ENCODE assay signal across 8 cellular contexts in genomic region chr12:2739832-2740641, GRCh38. TPM values are rescaled to one million over a fixed set of nuclear protein-coding genes. Genes with fewer than 3 reads are reported as not detected.
DNase-seq lines count a peak whose midpoint lies in the region; ATAC-seq, FAIRE-seq and TF ChIP-seq lines count a peak whose summit lies in the region.

No MANE protein-coding gene starts in this region.

- no peak overlapping the region for H3K4me3 ChIP-seq in AG10803 (ENCODE audit: low read length)
- no peak overlapping the region for H3K4me3 ChIP-seq in GM12878
- no peak overlapping the region for H3K4me3 ChIP-seq in left lung

- no peaks in the 10 kb centered on the region for H4K20me1 ChIP-seq in GM12878 (ENCODE audit: control insufficient read depth, insufficient read depth)

- intact Hi-C loops in GM12878 (cut with micrococcal nuclease; ENCODE audit: unreplicated experiment), result no loop called here
- intact Hi-C loops in left lung (cut with DNase I), result no loop called here
- intact Hi-C loops in activated CD4-positive, alpha-beta T cell treated with anti-CD3 and anti-CD28 coated beads for 36 hours (cut with DNase I, micrococcal nuclease), result no loop called here

- H3K4me2 ChIP-seq in GM12878 (ENCODE audit: control insufficient read depth, insufficient read depth), result no peak overlapping the region

- peaks cover 18 to 46% of the 10 kb centered on the region in 2 donors for H3K27me3 Mint-ChIP-seq in effector memory CD8-positive, alpha-beta T cell
- no peaks in the 10 kb centered on the region for H3K27me3 Mint-ChIP-seq in activated CD4-positive, alpha-beta T cell treated with anti-CD3 and anti-CD28 coated beads for 36 hours

- no peak for ATAC-seq in GM12878
- peak; percentile 65 for ATAC-seq in left lung
- ATAC-seq in HG03025 (IDR thresholded peaks at IDR 0.05; ENCODE audit: low FRiP score, unreplicated experiment), result no peak
- ATAC-seq in HG03097 (IDR thresholded peaks at IDR 0.05; ENCODE audit: low FRiP score, unreplicated experiment), result no peak
- no peak for ATAC-seq in effector memory CD8-positive, alpha-beta T cell (replicated peaks)
- ATAC-seq in activated CD4-positive, alpha-beta T cell treated with anti-CD3 and anti-CD28 coated beads for 36 hours, result no peak

- H3K27ac Mint-ChIP-seq in effector memory CD8-positive, alpha-beta T cell, result peak overlapping the region in 1 of 2 donors; percentile 41
- no peak overlapping the region for H3K27ac Mint-ChIP-seq in activated CD4-positive, alpha-beta T cell treated with anti-CD3 and anti-CD28 coated beads for 36 hours

- no peaks in the 10 kb centered on the region for H3K36me3 Mint-ChIP-seq in effector memory CD8-positive, alpha-beta T cell (ENCODE audit: insufficient read depth)
- H3K36me3 Mint-ChIP-seq in activated CD4-positive, alpha-beta T cell treated with anti-CD3 and anti-CD28 coated beads for 36 hours (ENCODE audit: low read depth), result no peaks in the 10 kb centered on the region

- H3K36me3 ChIP-seq in GM12878 (ENCODE audit: control insufficient read depth in 2 of 2, insufficient read depth in 2 of 2, low read length in 1 of 2) (no peaks in the 10 kb centered on the region), left lung (no peaks in the 10 kb centered on the region)

- peak; percentile 40 for TF ChIP-seq RAD21 in GM12878 (IDR thresholded peaks at IDR 0.05; ENCODE audit: insufficient read depth, low read depth, low read length)

- no peak for TF ChIP-seq EP300 in GM12878 (IDR thresholded peaks at IDR 0.05; ENCODE audit: borderline replicate concordance in 1 of 2, control insufficient read depth in 1 of 2, low read depth in 2 of 2, low read length in 2 of 2)

- no peak for FAIRE-seq in GM12878 (lab: Jason Lieb, UNC)

- H3K27ac ChIP-seq in GM12878 (ENCODE audit: control insufficient read depth, insufficient read depth) (no peak overlapping the region), left lung (no peak overlapping the region)

- H3K4me1 ChIP-seq in GM12878 (ENCODE audit: control insufficient read depth, insufficient read depth, low read length) (no peaks in the 10 kb centered on the region), left lung (no peaks in the 10 kb centered on the region)

- H3K9ac ChIP-seq in GM12878 (ENCODE audit: control insufficient read depth, insufficient read depth, low read length), result no peak overlapping the region

- peak; percentile 54 for DNase-seq in AG10803 (ENCODE audit: low read depth)
- peak; percentile 30 for DNase-seq in KBM-7
- no peak for DNase-seq in GM12878 (ENCODE audit: low read depth, low spot score)
- DNase-seq in left lung, result no peak
- DNase-seq in effector memory CD8-positive, alpha-beta T cell, result no peak
- DNase-seq in activated CD4-positive, alpha-beta T cell treated with anti-CD3 and anti-CD28 coated beads for 36 hours, result no peak

- SMC1A ChIA-PET in GM12878 (lab: Charles Lee; ENCODE audit: uncharacterized antibody, unreplicated experiment), result interaction anchor here (1.4 kb wide), 1 partner anchor 73 kb away, joined by 4 read pairs; no protein-coding TSS in a partner anchor

- H2AFZ ChIP-seq in GM12878 (ENCODE audit: control insufficient read depth, low read depth, low read length), result no peak overlapping the region

- in situ Hi-C loops in KBM-7 (cut with MboI; ENCODE audit: low pct_unique_long_range_greater_than_20kb, low sequenced_read_pairs) (no loop called here), GM12878 (cut with MboI) (no loop called here)

- no peak for TF ChIP-seq POLR2A in GM12878 (IDR thresholded peaks at IDR 0.05; ENCODE audit: low read depth, low read length)

- RAD21 ChIA-PET in GM12878 (lab: Charles Lee; ENCODE audit: unreplicated experiment), result no interaction called here

- no peaks in the 10 kb centered on the region for H3K9me3 Mint-ChIP-seq in effector memory CD8-positive, alpha-beta T cell
- H3K9me3 Mint-ChIP-seq in activated CD4-positive, alpha-beta T cell treated with anti-CD3 and anti-CD28 coated beads for 36 hours (ENCODE audit: low read depth), result no peaks in the 10 kb centered on the region

- peak; percentile 70 for TF ChIP-seq CTCF in AG10803 (conservative IDR thresholded peaks at IDR 0.05; ENCODE audit: low read length)
- peak in 2 of 3 experiments; percentile 28 to 40; a peak in 4 of 6 replicates for TF ChIP-seq CTCF in GM12878 (IDR thresholded peaks at IDR 0.05 in 2 of 3, conservative IDR thresholded peaks at IDR 0.05 in 1 of 3; ENCODE audit: control insufficient read depth in 2 of 3, extremely low read depth in 1 of 3, insufficient read depth in 1 of 3, low read depth in 3 of 3, low read length in 3 of 3)
- peak in 1 of 2 donors; percentile 31 for TF ChIP-seq CTCF in left lung (IDR thresholded peaks at IDR 0.05)

- H3K9me3 ChIP-seq in GM12878 (replicated peaks; ENCODE audit: control insufficient read depth, insufficient read depth, low read length), result no peaks in the 10 kb centered on the region
- no peaks in the 10 kb centered on the region for H3K9me3 ChIP-seq in left lung

- H3K27me3 ChIP-seq in GM12878 (replicated peaks in 1 of 2; ENCODE audit: control insufficient read depth in 2 of 2, insufficient read depth in 2 of 2, low read length in 1 of 2), result peaks cover 0 to 2% of the 10 kb centered on the region in 2 experiments; a peak in 2 of 4 replicates
- peaks cover 0 to 11% of the 10 kb centered on the region in 2 donors for H3K27me3 ChIP-seq in left lung

- POLR2A ChIA-PET in GM12878 (lab: Charles Lee), result no interaction called here
- POLR2A ChIA-PET in activated CD4-positive, alpha-beta T cell treated with anti-CD3 and anti-CD28 coated beads for 36 hours (lab: Charles Lee), result no interaction called here

- WGBS in GM12878 (ENCODE audit: insufficient coverage, insufficient replicate concordance, low lambda C conversion rate, missing lambda C conversion rate), result 27% methylated on average over 9 of the region's 11 CpGs

- H3K79me2 ChIP-seq in GM12878 (ENCODE audit: control insufficient read depth, insufficient read depth, low read length), result no peaks in the 10 kb centered on the region

- H3K4me1 Mint-ChIP-seq in effector memory CD8-positive, alpha-beta T cell (ENCODE audit: low read depth in 2 of 2), result peaks cover 4 to 5% of the 10 kb centered on the region in 2 donors
- H3K4me1 Mint-ChIP-seq in activated CD4-positive, alpha-beta T cell treated with anti-CD3 and anti-CD28 coated beads for 36 hours, result no peaks in the 10 kb centered on the region

- H3K4me3 Mint-ChIP-seq in effector memory CD8-positive, alpha-beta T cell, result no peak overlapping the region
- H3K4me3 Mint-ChIP-seq in activated CD4-positive, alpha-beta T cell treated with anti-CD3 and anti-CD28 coated beads for 36 hours, result no peak overlapping the region

- no TSS peak for BruUV-seq in GM12878 (replicated peaks; lab: Mats Ljungman, UMichigan)

- CTCF ChIA-PET in GM12878 (lab: Yijun Ruan, JAX), result no interaction called here
- CTCF ChIA-PET in activated CD4-positive, alpha-beta T cell treated with anti-CD3 and anti-CD28 coated beads for 36 hours (lab: Charles Lee), result no interaction called here

TF ChIP-seq in GM12878, 131 proteins besides CTCF, POLR2A, EP300 and RAD21 (continues in another document):
- TF ChIP-seq ATF2 (IDR thresholded peaks at IDR 0.05; ENCODE audit: low read length), result no peak
- peak; percentile 25; the same call in 1 of the 2 replicates for TF ChIP-seq SMC3 (IDR thresholded peaks at IDR 0.05; ENCODE audit: borderline replicate concordance, low read length)
- no peak for TF ChIP-seq SIX5 (IDR thresholded peaks at IDR 0.05; ENCODE audit: low read depth, low read length, severe bottlenecking)
- no peak for TF ChIP-seq ZNF622 (IDR thresholded peaks at IDR 0.05)

RNA-seq across cellular contexts. Expression of gene FKBP4, which starts 54.7 kb away (rescaled TPM):
- total RNA-seq in GM12878 (2013; cell fraction: nucleolus; rRNA removed), result 53.7 and 58.2 TPM in 2 replicates
- total RNA-seq in GM12878 (2014; rRNA removed), result 40.1 and 43.2 TPM in 2 replicates
- 44.1 and 45.0 TPM in 2 replicates for total RNA-seq in GM12878 (2014; rRNA removed; fragmentation: Illumina TruSeq; extraction: Trizol)
- 77.0 and 77.7 TPM in 2 replicates for total RNA-seq in GM12878 (2021)
- polyA plus RNA-seq in GM12878 (2011; ENCODE audit: low read depth), result 19.4 TPM
- 39.6 and 42.8 TPM in 2 replicates for polyA plus RNA-seq in GM12878 (2011; rRNA removed)
- polyA plus RNA-seq in GM12878 (2011; cell fraction: cytosol; rRNA removed), result 34.3 and 36.3 TPM in 2 replicates
- polyA plus RNA-seq in GM12878 (2011; cell fraction: nucleus; rRNA removed), result 61.7 and 63.9 TPM in 2 replicates
- 34.9 and 36.0 TPM in 2 replicates for polyA plus RNA-seq in GM12878 (2012)
- 51.5 and 55.8 TPM in 2 replicates for polyA plus RNA-seq in GM12878 (2014; fragmentation: Illumina TruSeq; extraction: Trizol)
- 10 to 100 TPM in 1 of 2 experiments, 1 to 10 TPM in 1; 8.9 to 15.4 TPM for polyA plus RNA-seq in GM12878 (2014; fragmentation: Nextera tagmentation; extraction: Ambion mirVana)
- polyA plus RNA-seq in GM12878 (2014; rRNA removed), result 45.9 and 46.0 TPM in 2 replicates
- polyA plus RNA-seq in GM12878 (2016; fragmentation: Nextera tagmentation; extraction: Ambion mirVana), result 10 to 100 TPM; 89.1 to 90.0 TPM
- polyA minus RNA-seq in GM12878 (2011; rRNA and poly(A)+ RNA removed), result 38.4 and 42.1 TPM in 2 replicates
- 15.1 and 15.5 TPM in 2 replicates for polyA minus RNA-seq in GM12878 (2011; cell fraction: cytosol; rRNA and poly(A)+ RNA removed)
- 28.2 and 51.0 TPM in 2 replicates for polyA minus RNA-seq in GM12878 (2011; cell fraction: nucleus; rRNA and poly(A)+ RNA removed)
- 10 to 100 TPM; 48.1 to 80.9 TPM for total RNA-seq in left lung
- 100 to 1,000 TPM; 129 to 182 TPM for total RNA-seq in activated CD4-positive, alpha-beta T cell treated with anti-CD3 and anti-CD28 coated beads for 36 hours

Comparison
In these comparisons a context has a peak if more than half of its experiments do, and no peak if none do; other contexts are left out.
1. DNase-seq: peak in AG10803 (single experiment) and KBM-7 (single experiment); none in GM12878 (single experiment), left lung (0 of 2), effector memory CD8-positive, alpha-beta T cell (0 of 3) and activated CD4-positive, alpha-beta T cell treated with anti-CD3 and anti-CD28 coated beads for 36 hours (single experiment).